8 cellular contexts compared by ENCODE assay signal in the genomic region with DNA sequence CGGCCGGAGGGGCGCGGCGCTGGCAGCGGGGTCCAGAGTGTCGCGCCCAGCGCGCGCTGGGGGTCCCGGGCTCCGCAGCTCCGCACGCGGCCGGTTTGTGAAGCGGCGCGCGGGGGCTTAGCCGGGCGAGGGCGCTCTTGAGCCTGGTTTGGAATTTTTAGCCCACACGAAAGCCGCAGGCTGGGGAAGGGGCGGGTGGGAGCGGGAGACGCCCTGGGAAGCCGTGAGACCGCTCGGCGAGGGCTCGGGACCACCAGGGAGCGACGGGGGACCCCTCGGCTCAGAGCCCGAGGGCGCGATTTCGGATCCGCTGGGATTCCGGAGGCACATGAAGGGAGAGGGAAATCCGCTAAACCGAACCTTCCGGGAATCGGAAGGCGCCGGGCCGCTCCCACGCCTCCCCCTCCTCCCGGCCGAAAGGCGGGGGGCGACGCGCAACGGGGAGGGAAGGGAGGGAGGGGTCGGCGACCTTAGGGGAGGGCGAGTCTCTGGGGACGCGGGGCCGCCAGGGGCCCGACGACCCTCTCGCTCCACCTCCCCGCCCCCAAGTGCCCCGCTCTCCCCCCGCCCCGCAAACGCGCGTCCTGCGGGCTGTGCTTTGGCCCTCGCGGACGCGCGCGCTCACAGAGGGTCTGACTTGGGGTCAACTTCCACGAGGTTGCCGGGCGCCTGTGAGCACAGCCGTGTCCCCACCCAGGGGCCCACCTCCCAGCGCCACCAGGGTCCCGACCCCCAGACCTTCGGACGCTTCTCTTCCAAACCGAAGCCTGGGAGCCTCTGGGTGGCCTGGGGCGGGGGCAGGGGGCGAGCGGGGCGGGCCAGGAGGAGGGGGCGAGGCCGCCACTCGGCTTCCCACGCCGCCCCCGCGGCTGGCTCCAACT. TPM values are rescaled to one million over a fixed set of nuclear protein-coding genes. Genes with fewer than 3 reads are reported as not detected.
A peak's percentile ranks its signal among the peaks of the same experiment; 100 is the strongest.
DNase-seq lines count a peak whose midpoint lies in the region; ATAC-seq, FAIRE-seq and TF ChIP-seq lines count a peak whose summit lies in the region.

No MANE protein-coding gene starts in this region.

- no peaks in the 10 kb centered on the region for H3K36me3 ChIP-seq in thyroid gland

- peak in 3 of 4 experiments; percentile 15 to 34 (median 21) for DNase-seq in activated CD4-positive, CD25-positive, alpha-beta regulatory T cell (lab: John Stamatoyannopoulos, UW)
- DNase-seq in NCI-H748 treated with DMSO at 0.1 percent for 48 hours (lab: John Stamatoyannopoulos, UW), result peak; percentile 27
- peak; percentile 21 for DNase-seq in activated T-helper 9 cell treated with anti-CD3 and anti-CD28 coated beads, Interleukin-2, amount 50 U/mL, for 16 hours (ENCODE audit: low read depth)
- DNase-seq in frontal cortex (ENCODE audit: low spot score in 2 of 2), result peak; percentile 89
- DNase-seq in occipital lobe (lab: John Stamatoyannopoulos, UW), result peak; percentile 17
- peak; percentile 35 to 40 for DNase-seq in thyroid gland

- TF ChIP-seq CTCF in thyroid gland (IDR thresholded peaks at IDR 0.05), result peak in 4 of 6 experiments; percentile 32 to 78 (median 38)

- no peak for TF ChIP-seq POLR2A in thyroid gland (IDR thresholded peaks at IDR 0.05)

- peak overlapping the region in 1 of 3 donors; percentile 23 for H3K27ac ChIP-seq in thyroid gland

- peaks cover 25 to 45% of the 10 kb centered on the region in 2 donors for H3K4me1 ChIP-seq in thyroid gland

- intact Hi-C loops in thyroid gland (cut with DNase I), result loop anchor here (10.0 kb wide), 1 partner anchor 680 kb away; no protein-coding TSS in a partner anchor

- H3K9me3 ChIP-seq in thyroid gland, result no peaks in the 10 kb centered on the region

- 0% methylated on average over 5 of the region's 101 CpGs; no CpG with 5 or more reads in 1 of the 2 donors for WGBS in thyroid gland, 2 donors

- ATAC-seq in activated CD4-positive, CD25-positive, alpha-beta regulatory T cell treated with anti-CD3 and anti-CD28 coated beads, Interleukin-2, amount 50 U/mL, for 24 hours, result no peak
- ATAC-seq in HG03442 (IDR thresholded peaks at IDR 0.05; ENCODE audit: unreplicated experiment), result no peak

- H3K4me3 ChIP-seq in thyroid gland (replicated peaks in 1 of 3), result peak overlapping the region in 1 of 3 donors; percentile 29

- no peak for FAIRE-seq in frontal cortex (lab: Jason Lieb, UNC)

- H3K27me3 ChIP-seq in thyroid gland, result peaks cover 28% of the 10 kb centered on the region

RNA-seq across cellular contexts. Expression of gene ELFN1, which starts 5.1 kb away (rescaled TPM):
- 5.7 TPM for total RNA-seq in frontal cortex
- 9.5 TPM for total RNA-seq in occipital lobe
- under 1 TPM; 0.11 to 0.96 (median 0.54) TPM for total RNA-seq in thyroid gland

Comparison
In these comparisons a context has a peak if more than half of its experiments do, and no peak if none do; other contexts are left out.
1. DNase-seq: peak in every context shown above with its lines; median percentile 89 in frontal cortex; 38 in thyroid gland; 27 in NCI-H748 treated with DMSO at 0.1 percent for 48 hours; 21 in activated CD4-positive, CD25-positive, alpha-beta regulatory T cell; 21 in activated T-helper 9 cell treated with anti-CD3 and anti-CD28 coated beads, Interleukin-2, amount 50 U/mL, for 16 hours; 17 in occipital lobe.